ENCODE assay signal across 8 cellular contexts in the genomic region with DNA sequence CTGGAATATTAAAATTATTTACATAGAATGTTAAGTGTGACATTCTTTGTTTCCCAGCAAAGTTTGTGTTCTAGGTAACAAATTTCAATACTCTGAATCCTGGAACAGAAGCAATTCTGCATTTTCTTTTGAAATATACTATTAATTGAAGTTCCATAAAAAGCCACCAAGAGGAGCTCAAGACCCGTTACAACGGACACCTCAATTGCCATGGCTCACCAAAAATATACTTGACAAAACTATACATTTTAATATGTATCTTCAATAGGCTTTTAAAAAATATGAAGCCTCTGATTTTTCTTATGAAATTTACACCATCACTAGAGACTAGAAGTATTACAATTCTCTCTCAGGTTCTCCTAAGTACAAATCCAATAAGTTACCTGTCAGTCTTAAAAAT.
DNase-seq lines count a peak whose midpoint lies in the region; ATAC-seq and TF ChIP-seq lines count a peak whose summit lies in the region.

No MANE protein-coding gene starts in this region.

- no peaks in the 10 kb centered on the region for H3K9me3 Mint-ChIP-seq in activated naive CD8-positive, alpha-beta T cell treated with anti-CD3 and anti-CD28 coated beads, Interleukin-2, amount 10 ng/mL, durations not matched to agents 7 days and 5 days
- no peaks in the 10 kb centered on the region for H3K9me3 Mint-ChIP-seq in activated naive CD8-positive, alpha-beta T cell treated with anti-CD3 and anti-CD28 coated beads, Interleukin-2, amount 50 U/mL, for 24 hours

- H3K36me3 Mint-ChIP-seq in activated naive CD8-positive, alpha-beta T cell treated with anti-CD3 and anti-CD28 coated beads, Interleukin-2, amount 10 ng/mL, durations not matched to agents 7 days and 5 days, result peaks cover 6% of the 10 kb centered on the region
- no peaks in the 10 kb centered on the region for H3K36me3 Mint-ChIP-seq in activated naive CD8-positive, alpha-beta T cell treated with anti-CD3 and anti-CD28 coated beads, Interleukin-2, amount 50 U/mL, for 24 hours (ENCODE audit: low read depth)

- no peak for TF ChIP-seq EP300 in upper lobe of left lung (IDR thresholded peaks at IDR 0.05)

- DNase-seq in activated naive CD8-positive, alpha-beta T cell treated with anti-CD3 and anti-CD28 coated beads, Interleukin-2, amount 10 ng/mL, durations not matched to agents 7 days and 5 days, result no peak
- DNase-seq in activated naive CD8-positive, alpha-beta T cell treated with anti-CD3 and anti-CD28 coated beads, Interleukin-2, amount 50 U/mL, for 24 hours, result no peak
- DNase-seq in Peyer's patch (no peak), fibroblast of mammary gland (ENCODE audit: low read depth) (peak; percentile 55), upper lobe of left lung (no peak), amygdala (lab: John Stamatoyannopoulos, UW) (no peak), T1000 (lab: John Stamatoyannopoulos, UW) (no peak)

- TF ChIP-seq CTCF in Peyer's patch (IDR thresholded peaks at IDR 0.05), result peak in 4 of 6 experiments; percentile 24 to 36 (median 33)
- TF ChIP-seq CTCF in fibroblast of mammary gland (conservative IDR thresholded peaks at IDR 0.05; ENCODE audit: control insufficient read depth, insufficient read depth, low read depth, low read length), result peak; percentile 45
- peak in 5 of 6 experiments; percentile 14 to 30 (median 17) for TF ChIP-seq CTCF in upper lobe of left lung (IDR thresholded peaks at IDR 0.05)

- no peaks in the 10 kb centered on the region for H3K9me3 ChIP-seq in Peyer's patch
- H3K9me3 ChIP-seq in upper lobe of left lung, result no peaks in the 10 kb centered on the region

- H3K4me3 ChIP-seq in Peyer's patch (no peak overlapping the region), fibroblast of mammary gland (ENCODE audit: control insufficient read depth, low read depth, low read length) (no peak overlapping the region), upper lobe of left lung (no peak overlapping the region)

- TF ChIP-seq POLR2A in Peyer's patch (IDR thresholded peaks at IDR 0.05) (no peak), upper lobe of left lung (IDR thresholded peaks at IDR 0.05) (no peak)

- H3K4me1 ChIP-seq in Peyer's patch (no peaks in the 10 kb centered on the region), upper lobe of left lung (peaks cover 0 to 15% (median 3%) of the 10 kb centered on the region in 4 donors)

- 33 to 41% methylated on average over 2 of the region's 2 CpGs for WGBS in upper lobe of left lung, 2 donors

- peaks cover 31% of the 10 kb centered on the region for H3K4me1 Mint-ChIP-seq in activated naive CD8-positive, alpha-beta T cell treated with anti-CD3 and anti-CD28 coated beads, Interleukin-2, amount 10 ng/mL, durations not matched to agents 7 days and 5 days
- H3K4me1 Mint-ChIP-seq in activated naive CD8-positive, alpha-beta T cell treated with anti-CD3 and anti-CD28 coated beads, Interleukin-2, amount 50 U/mL, for 24 hours, result peaks cover 48% of the 10 kb centered on the region

- POLR2A ChIA-PET in activated naive CD8-positive, alpha-beta T cell treated with anti-CD3 and anti-CD28 coated beads, Interleukin-2, amount 10 ng/mL, durations not matched to agents 7 days and 5 days (lab: Charles Lee), result no interaction called here

- peak overlapping the region; percentile 61 for H3K4me3 Mint-ChIP-seq in activated naive CD8-positive, alpha-beta T cell treated with anti-CD3 and anti-CD28 coated beads, Interleukin-2, amount 10 ng/mL, durations not matched to agents 7 days and 5 days
- H3K4me3 Mint-ChIP-seq in activated naive CD8-positive, alpha-beta T cell treated with anti-CD3 and anti-CD28 coated beads, Interleukin-2, amount 50 U/mL, for 24 hours, result no peak overlapping the region

- no peak overlapping the region for H3K27ac Mint-ChIP-seq in activated naive CD8-positive, alpha-beta T cell treated with anti-CD3 and anti-CD28 coated beads, Interleukin-2, amount 10 ng/mL, durations not matched to agents 7 days and 5 days
- no peak overlapping the region for H3K27ac Mint-ChIP-seq in activated naive CD8-positive, alpha-beta T cell treated with anti-CD3 and anti-CD28 coated beads, Interleukin-2, amount 50 U/mL, for 24 hours

- H3K27me3 ChIP-seq in Peyer's patch, result no peaks in the 10 kb centered on the region
- no peaks in the 10 kb centered on the region for H3K27me3 ChIP-seq in upper lobe of left lung

- H3K27ac ChIP-seq in Peyer's patch (no peak overlapping the region), upper lobe of left lung (no peak overlapping the region)

- H3K27me3 Mint-ChIP-seq in activated naive CD8-positive, alpha-beta T cell treated with anti-CD3 and anti-CD28 coated beads, Interleukin-2, amount 10 ng/mL, durations not matched to agents 7 days and 5 days, result no peaks in the 10 kb centered on the region
- no peaks in the 10 kb centered on the region for H3K27me3 Mint-ChIP-seq in activated naive CD8-positive, alpha-beta T cell treated with anti-CD3 and anti-CD28 coated beads, Interleukin-2, amount 50 U/mL, for 24 hours

- ATAC-seq in activated naive CD8-positive, alpha-beta T cell treated with anti-CD3 and anti-CD28 coated beads, Interleukin-2, amount 10 ng/mL, durations not matched to agents 7 days and 5 days (ENCODE audit: low read depth), result no peak
- no peak for ATAC-seq in activated naive CD8-positive, alpha-beta T cell treated with anti-CD3 and anti-CD28 coated beads, Interleukin-2, amount 50 U/mL, for 24 hours
- ATAC-seq in upper lobe of left lung (ENCODE audit: low FRiP score in 2 of 2), result no peak
- ATAC-seq in HG03432 (IDR thresholded peaks at IDR 0.05; ENCODE audit: unreplicated experiment), result no peak

- H3K36me3 ChIP-seq in Peyer's patch, result no peaks in the 10 kb centered on the region
- H3K36me3 ChIP-seq in upper lobe of left lung, result no peaks in the 10 kb centered on the region
